Comparison of ENCODE assay signal across 8 cellular contexts in the genomic region with DNA sequence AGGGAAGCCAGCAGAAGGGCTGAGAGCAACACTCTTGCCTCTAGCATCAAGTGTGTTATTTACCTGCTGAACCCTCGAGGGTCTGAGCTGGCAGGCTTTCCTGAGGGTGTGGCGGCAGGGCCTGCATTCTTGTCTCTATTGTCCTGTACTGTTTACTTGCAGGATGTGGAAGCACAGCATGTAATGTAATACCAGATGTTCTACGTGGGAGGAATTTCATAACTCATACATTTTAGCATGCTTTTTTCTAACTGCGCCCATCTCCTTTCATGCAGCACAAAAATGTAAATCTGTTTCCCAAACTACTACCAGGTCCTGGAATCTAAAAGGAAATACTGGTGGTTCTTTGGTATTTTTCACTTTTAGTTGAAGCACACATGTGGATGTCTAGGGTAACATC.
DNase-seq lines count a peak whose midpoint lies in the region; FAIRE-seq and TF ChIP-seq lines count a peak whose summit lies in the region.
"Had no signal": no experiment of that assay in that cellular context is flagged by ENCODE, and none has a peak within 500 bp of the region (broad histone marks: within the 10 kb centered on the region; RNA-seq: fewer than 3 reads in every experiment).

No MANE protein-coding gene starts in this region.

- no peak for TF ChIP-seq POLR2A in stomach (IDR thresholded peaks at IDR 0.05)

- no peak for TF ChIP-seq CTCF in foreskin fibroblast (IDR thresholded peaks at IDR 0.05; ENCODE audit: low read depth, low read length)
- TF ChIP-seq CTCF in stomach (IDR thresholded peaks at IDR 0.05) = no peak

- peak overlapping the region in 2 of 5 donors; percentile 47 to 60 for H3K27ac ChIP-seq in stomach

- peak; percentile 96 for DNase-seq in HCEC 1CT
- DNase-seq in foreskin fibroblast = peak; percentile 91 to 92
- DNase-seq in stomach = peak; percentile 27
- DNase-seq in activated effector memory CD4-positive, alpha-beta T cell treated with Interleukin-2 at 50 U/mL for 16 hours = no peak
- no peak for DNase-seq in GM19239 (ENCODE audit: insufficient read length, low spot score)
- no peak for DNase-seq in NCI-H526 (lab: John Stamatoyannopoulos, UW)
- DNase-seq: activated gamma-delta T cell had no signal

- peaks cover 6 to 70% (median 51%) of the 10 kb centered on the region in 4 donors for H3K36me3 ChIP-seq in stomach

- no peak for FAIRE-seq in GM19239 (lab: Jason Lieb, UNC)

- no peak overlapping the region for H3K4me3 ChIP-seq in foreskin fibroblast (ENCODE audit: low read depth in 1 of 2, low read length in 2 of 2)
- no peak overlapping the region for H3K4me3 ChIP-seq in stomach

- intact Hi-C loops in stomach (cut with DNase I; ENCODE audit: low total_unique reads) = no loop called here

- H3K4me1 ChIP-seq in stomach = peaks cover 0 to 34% (median 8%) of the 10 kb centered on the region in 4 donors

- no peak for TF ChIP-seq EP300 in stomach (IDR thresholded peaks at IDR 0.05)

- WGBS in stomach, 5 donors = 35 to 65% (median 55%) methylated on average over 4 of the region's 4 CpGs

- H3K27me3 ChIP-seq in stomach = no peaks in the 10 kb centered on the region

- no peaks in the 10 kb centered on the region for H3K9me3 ChIP-seq in stomach

TF ChIP-seq in PFSK-1, 5 proteins besides CTCF, POLR2A, EP300 and RAD21:
- no peak for TF ChIP-seq SIN3A (IDR thresholded peaks at IDR 0.05; ENCODE audit: borderline replicate concordance, insufficient read depth, low read length)
- TF ChIP-seq POLR2AphosphoS5 (IDR thresholded peaks at IDR 0.05; ENCODE audit: low read depth, low read length) = no peak
- TF ChIP-seq FOXP2 (optimal IDR thresholded peaks at IDR 0.05; ENCODE audit: borderline replicate concordance, extremely low read depth, extremely low read length, insufficient read depth) = peak; percentile 34
- TF ChIP-seq, protein P1, sequence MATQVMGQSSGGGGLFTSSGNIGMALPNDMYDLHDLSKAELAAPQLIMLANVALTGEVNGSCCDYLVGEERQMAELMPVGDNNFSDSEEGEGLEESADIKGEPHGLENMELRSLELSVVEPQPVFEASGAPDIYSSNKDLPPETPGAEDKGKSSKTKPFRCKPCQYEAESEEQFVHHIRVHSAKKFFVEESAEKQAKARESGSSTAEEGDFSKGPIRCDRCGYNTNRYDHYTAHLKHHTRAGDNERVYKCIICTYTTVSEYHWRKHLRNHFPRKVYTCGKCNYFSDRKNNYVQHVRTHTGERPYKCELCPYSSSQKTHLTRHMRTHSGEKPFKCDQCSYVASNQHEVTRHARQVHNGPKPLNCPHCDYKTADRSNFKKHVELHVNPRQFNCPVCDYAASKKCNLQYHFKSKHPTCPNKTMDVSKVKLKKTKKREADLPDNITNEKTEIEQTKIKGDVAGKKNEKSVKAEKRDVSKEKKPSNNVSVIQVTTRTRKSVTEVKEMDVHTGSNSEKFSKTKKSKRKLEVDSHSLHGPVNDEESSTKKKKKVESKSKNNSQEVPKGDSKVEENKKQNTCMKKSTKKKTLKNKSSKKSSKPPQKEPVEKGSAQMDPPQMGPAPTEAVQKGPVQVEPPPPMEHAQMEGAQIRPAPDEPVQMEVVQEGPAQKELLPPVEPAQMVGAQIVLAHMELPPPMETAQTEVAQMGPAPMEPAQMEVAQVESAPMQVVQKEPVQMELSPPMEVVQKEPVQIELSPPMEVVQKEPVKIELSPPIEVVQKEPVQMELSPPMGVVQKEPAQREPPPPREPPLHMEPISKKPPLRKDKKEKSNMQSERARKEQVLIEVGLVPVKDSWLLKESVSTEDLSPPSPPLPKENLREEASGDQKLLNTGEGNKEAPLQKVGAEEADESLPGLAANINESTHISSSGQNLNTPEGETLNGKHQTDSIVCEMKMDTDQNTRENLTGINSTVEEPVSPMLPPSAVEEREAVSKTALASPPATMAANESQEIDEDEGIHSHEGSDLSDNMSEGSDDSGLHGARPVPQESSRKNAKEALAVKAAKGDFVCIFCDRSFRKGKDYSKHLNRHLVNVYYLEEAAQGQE (IDR thresholded peaks at IDR 0.05; ENCODE audit: insufficient read depth in 1 of 2, low read depth in 2 of 2, low read length in 2 of 2) = no peak
- no peak for TF ChIP-seq TAF1 (IDR thresholded peaks at IDR 0.05; ENCODE audit: borderline replicate concordance, insufficient read depth, low read length)

Comparison
In these comparisons a context has a peak if more than half of its experiments do, and no peak if none do; other contexts are left out.
1. DNase-seq: peak in HCEC 1CT (single experiment), foreskin fibroblast (2 of 2) and stomach (single experiment); none in activated effector memory CD4-positive, alpha-beta T cell treated with Interleukin-2 at 50 U/mL for 16 hours (single experiment), GM19239 (single experiment) and NCI-H526 (0 of 2).